9 cellular contexts compared by ENCODE assay signal in genomic region chr20:17611290-17611539, GRCh38. TPM values are rescaled to one million over a fixed set of nuclear protein-coding genes. Genes with fewer than 3 reads are reported as not detected.
DNase-seq lines count a peak whose midpoint lies in the region; ATAC-seq and TF ChIP-seq lines count a peak whose summit lies in the region.
"Had no signal": no experiment of that assay in that cellular context is flagged by ENCODE, and none has a peak within 500 bp of the region (broad histone marks: within the 10 kb centered on the region; RNA-seq: fewer than 3 reads in every experiment).

No MANE protein-coding gene starts in this region.

- intact Hi-C loops in activated CD4-positive, alpha-beta T cell treated with anti-CD3 and anti-CD28 coated beads for 36 hours (cut with DNase I, micrococcal nuclease) = loop anchor here in 1 of 2 experiments (2.0 kb wide), 1 partner anchor 40 kb away; the partner anchor contains the start of gene DSTN
- intact Hi-C loops in thyroid gland (cut with DNase I) = no loop called here
- intact Hi-C loops in Calu3 (cut with micrococcal nuclease; ENCODE audit: unreplicated experiment) = loop anchor here (10.0 kb wide), 1 partner anchor 106 kb away; no protein-coding TSS in a partner anchor

- peaks cover 36% of the 10 kb centered on the region for H3K4me1 Mint-ChIP-seq in activated CD4-positive, alpha-beta T cell treated with anti-CD3 and anti-CD28 coated beads for 36 hours
- peaks cover 17% of the 10 kb centered on the region for H3K4me1 Mint-ChIP-seq in activated T-helper 17 cell treated with anti-CD3 and anti-CD28 coated beads, Interleukin-2, amount 50 U/mL, for 72 hours
- H3K4me1 Mint-ChIP-seq in Calu3 (ENCODE audit: low read depth, unreplicated experiment) = no peaks in the 10 kb centered on the region

- in situ Hi-C loops in KBM-7 (cut with MboI; ENCODE audit: low pct_unique_long_range_greater_than_20kb, low sequenced_read_pairs) = no loop called here

- H3K9me3 Mint-ChIP-seq in activated CD4-positive, alpha-beta T cell treated with anti-CD3 and anti-CD28 coated beads for 36 hours (ENCODE audit: low read depth) = no peaks in the 10 kb centered on the region
- H3K9me3 Mint-ChIP-seq in activated T-helper 17 cell treated with anti-CD3 and anti-CD28 coated beads, Interleukin-2, amount 50 U/mL, for 72 hours = no peaks in the 10 kb centered on the region
- H3K9me3 Mint-ChIP-seq in Calu3 (ENCODE audit: low read depth, unreplicated experiment) = no peaks in the 10 kb centered on the region

- CTCF ChIA-PET in activated CD4-positive, alpha-beta T cell treated with anti-CD3 and anti-CD28 coated beads for 36 hours (lab: Charles Lee) = interaction anchor here (0.5 to 1.7 kb wide), 8 partner anchors 9 to 235 kb away, joined by 3 to 6 read pairs (median 3); no protein-coding TSS in a partner anchor
- CTCF ChIA-PET in Calu3 (lab: Charles Lee) = no interaction called here

- H3K27me3 ChIP-seq in thyroid gland = no peaks in the 10 kb centered on the region

- H3K27ac ChIP-seq in thyroid gland = peak overlapping the region; percentile 62 to 98 (median 65)

- H3K36me3 ChIP-seq in thyroid gland = peaks cover 10 to 16% of the 10 kb centered on the region in 2 donors

- no peaks in the 10 kb centered on the region for H3K9me3 ChIP-seq in thyroid gland

- peak overlapping the region; percentile 79 for H3K27ac Mint-ChIP-seq in activated CD4-positive, alpha-beta T cell treated with anti-CD3 and anti-CD28 coated beads for 36 hours
- H3K27ac Mint-ChIP-seq in activated T-helper 17 cell treated with anti-CD3 and anti-CD28 coated beads, Interleukin-2, amount 50 U/mL, for 72 hours = no peak overlapping the region
- no peak overlapping the region for H3K27ac Mint-ChIP-seq in Calu3 (ENCODE audit: unreplicated experiment)

- peaks cover 24 to 56% of the 10 kb centered on the region in 2 donors for H3K4me1 ChIP-seq in thyroid gland

- BruUV-seq in Calu3 (replicated peaks; lab: Mats Ljungman, UMichigan) = no TSS peak

- 62 to 100% methylated on average over 2 to 5 of the region's 6 CpGs for WGBS in thyroid gland, 2 donors

- TF ChIP-seq CTCF in thyroid gland (IDR thresholded peaks at IDR 0.05) (peak in 1 of 6 experiments; percentile 19), Calu3 (IDR thresholded peaks at IDR 0.05; ENCODE audit: unreplicated experiment) (no peak)

- POLR2A ChIA-PET in activated CD4-positive, alpha-beta T cell treated with anti-CD3 and anti-CD28 coated beads for 36 hours (lab: Charles Lee) = no interaction called here

- no peak for DNase-seq in activated CD4-positive, alpha-beta T cell treated with anti-CD3 and anti-CD28 coated beads for 36 hours
- DNase-seq in activated CD4-positive, alpha-beta T cell treated with anti-CD3 and anti-CD28 coated beads for 4 hours = no peak
- DNase-seq in kidney tubule cell (ENCODE audit: low spot score) (peak; percentile 68), thyroid gland (peak in 1 of 2 donors; percentile 64), KBM-7 (no peak), RPMI8226 (no peak), Calu3 (no peak)
- DNase-seq: NCI-H187 had no signal

- H3K4me3 ChIP-seq in thyroid gland (replicated peaks in 1 of 3) = no peak overlapping the region

- H3K36me3 Mint-ChIP-seq in activated CD4-positive, alpha-beta T cell treated with anti-CD3 and anti-CD28 coated beads for 36 hours (ENCODE audit: low read depth) = peaks cover 4% of the 10 kb centered on the region
- H3K36me3 Mint-ChIP-seq in activated T-helper 17 cell treated with anti-CD3 and anti-CD28 coated beads, Interleukin-2, amount 50 U/mL, for 72 hours (ENCODE audit: low read depth) = peaks cover 13% of the 10 kb centered on the region
- peaks cover 17% of the 10 kb centered on the region for H3K36me3 Mint-ChIP-seq in Calu3 (ENCODE audit: insufficient read depth, unreplicated experiment)

- TF ChIP-seq POLR2A in thyroid gland (IDR thresholded peaks at IDR 0.05) = no peak

- H3K4me3 Mint-ChIP-seq in activated CD4-positive, alpha-beta T cell treated with anti-CD3 and anti-CD28 coated beads for 36 hours = no peak overlapping the region
- peak overlapping the region; percentile 71 for H3K4me3 Mint-ChIP-seq in activated T-helper 17 cell treated with anti-CD3 and anti-CD28 coated beads, Interleukin-2, amount 50 U/mL, for 72 hours
- H3K4me3 Mint-ChIP-seq in Calu3 (ENCODE audit: low read depth, unreplicated experiment) = no peak overlapping the region

- no peaks in the 10 kb centered on the region for H3K27me3 Mint-ChIP-seq in activated CD4-positive, alpha-beta T cell treated with anti-CD3 and anti-CD28 coated beads for 36 hours
- no peaks in the 10 kb centered on the region for H3K27me3 Mint-ChIP-seq in activated T-helper 17 cell treated with anti-CD3 and anti-CD28 coated beads, Interleukin-2, amount 50 U/mL, for 72 hours
- no peaks in the 10 kb centered on the region for H3K27me3 Mint-ChIP-seq in Calu3 (ENCODE audit: unreplicated experiment)

- peak; percentile 57 for ATAC-seq in activated CD4-positive, alpha-beta T cell treated with anti-CD3 and anti-CD28 coated beads for 36 hours
- ATAC-seq in activated T-helper 17 cell treated with anti-CD3 and anti-CD28 coated beads, Interleukin-2, amount 50 U/mL, for 72 hours (replicated peaks) = peak; percentile 47

RNA-seq across cellular contexts. Expression of gene DSTN, which starts 41.3 kb away (rescaled TPM):
- 10 to 100 TPM; 66.2 to 68.4 TPM for total RNA-seq in activated CD4-positive, alpha-beta T cell treated with anti-CD3 and anti-CD28 coated beads for 36 hours
- total RNA-seq in activated T-helper 17 cell treated with anti-CD3 and anti-CD28 coated beads, Interleukin-2, amount 50 U/mL, for 72 hours = 10 to 100 TPM; 42.9 to 45.8 TPM
- 100 to 1,000 TPM; 504 to 681 (median 560) TPM for total RNA-seq in thyroid gland
- 90.0 and 110 TPM in 2 replicates for total RNA-seq in Calu3 (2022)
